8 cellular contexts compared by ENCODE assay signal in genomic region chr5:123511290-123511647, GRCh38. TPM values are rescaled to one million over a fixed set of nuclear protein-coding genes. Genes with fewer than 3 reads are reported as not detected.
DNase-seq lines count a peak whose midpoint lies in the region; ATAC-seq, FAIRE-seq and TF ChIP-seq lines count a peak whose summit lies in the region.

No MANE protein-coding gene starts in this region.

- no peaks in the 10 kb centered on the region for H3K9me3 ChIP-seq in CD8-positive, alpha-beta T cell (ENCODE audit: low read length)
- H3K9me3 ChIP-seq in OCI-LY3 (ENCODE audit: insufficient read depth, low read length) (no peaks in the 10 kb centered on the region), endothelial cell of umbilical vein (replicated peaks; ENCODE audit: control insufficient read depth, insufficient read depth, low read length) (no peaks in the 10 kb centered on the region), osteoblast (ENCODE audit: low read depth, low read length) (no peaks in the 10 kb centered on the region)

- no peak for TF ChIP-seq POLR2A in endothelial cell of umbilical vein (IDR thresholded peaks at IDR 0.05; ENCODE audit: low read depth, low read length)

- H3K9me3 Mint-ChIP-seq in CD8-positive, alpha-beta T cell, result no peaks in the 10 kb centered on the region

- H3K9ac ChIP-seq in OCI-LY3 (ENCODE audit: low read length) (peak overlapping the region; percentile 87), endothelial cell of umbilical vein (replicated peaks; ENCODE audit: extremely low read depth, insufficient read depth, low read length) (peak overlapping the region; percentile 73)

- CTCF ChIA-PET in CD8-positive, alpha-beta T cell (lab: Charles Lee), result interaction anchor here (1.3 kb wide), 1 partner anchor 88 kb away, joined by 7 read pairs; the partner anchor contains the start of gene CEP120
- CTCF ChIA-PET in endothelial cell of umbilical vein (lab: Charles Lee), result interaction anchor here (2.8 kb wide), 1 partner anchor 88 kb away, joined by 23 read pairs; the partner anchor contains the start of gene CEP120

- peak overlapping the region; percentile 89 for H3K4me3 ChIP-seq in CD8-positive, alpha-beta T cell (ENCODE audit: low read depth, low read length)
- H3K4me3 ChIP-seq in OCI-LY3 (ENCODE audit: low read length), result peak overlapping the region; percentile 89
- peak overlapping the region in 2 of 3 experiments; percentile 62 to 69 for H3K4me3 ChIP-seq in endothelial cell of umbilical vein (replicated peaks in 1 of 3; ENCODE audit: insufficient read depth in 1 of 3, low read depth in 1 of 3, low read length in 3 of 3)
- peak overlapping the region; percentile 78 for H3K4me3 ChIP-seq in osteoblast (ENCODE audit: insufficient read depth, low read length)

- H3K27ac Mint-ChIP-seq in CD8-positive, alpha-beta T cell, result peak overlapping the region; percentile 98

- POLR2A ChIA-PET in CD8-positive, alpha-beta T cell (lab: Charles Lee), result interaction anchor here (0.8 to 4.3 kb wide), 3 partner anchors 29 to 88 kb away, joined by 3 to 77 read pairs (median 5); partner anchors contain the start of gene CEP120
- POLR2A ChIA-PET in endothelial cell of umbilical vein (lab: Charles Lee), result interaction anchor here (1.0 to 3.9 kb wide), 3 partner anchors 88 to 226 kb away, joined by 3 to 34 read pairs (median 4); partner anchors contain the start of gene CEP120

- dilution Hi-C loops in endothelial cell of umbilical vein (cut with MboI; ENCODE audit: extremely low pct_ligation_motif_present, low sequenced_read_pairs), result no loop called here

- peak overlapping the region; percentile 77; the same call in 1 of the 2 replicates for H2AFZ ChIP-seq in OCI-LY3 (ENCODE audit: low read depth, low read length)
- H2AFZ ChIP-seq in endothelial cell of umbilical vein (ENCODE audit: low read depth, low read length), result peak overlapping the region; percentile 91
- H2AFZ ChIP-seq in osteoblast (ENCODE audit: low read length), result peak overlapping the region; percentile 93

- no peak for TF ChIP-seq CTCF in CD8-positive, alpha-beta T cell (IDR thresholded peaks at IDR 0.05)
- no peak for TF ChIP-seq CTCF in OCI-LY3 (IDR thresholded peaks at IDR 0.05; ENCODE audit: low read depth, low read length)
- TF ChIP-seq CTCF in endothelial cell of umbilical vein (IDR thresholded peaks at IDR 0.05; ENCODE audit: extremely low read depth in 1 of 2, insufficient read depth in 1 of 2, low read depth in 1 of 2, low read length in 2 of 2), result no peak
- TF ChIP-seq CTCF in osteoblast (IDR thresholded peaks at IDR 0.05; ENCODE audit: extremely low read depth, low read depth, low read length), result no peak

- H3K4me1 ChIP-seq in CD8-positive, alpha-beta T cell (ENCODE audit: insufficient read depth, low read length), result peaks cover 26% of the 10 kb centered on the region
- H3K4me1 ChIP-seq in OCI-LY3 (ENCODE audit: low read length) (peaks cover 15% of the 10 kb centered on the region), endothelial cell of umbilical vein (ENCODE audit: control insufficient read depth, extremely low read depth, insufficient read depth, low read length) (peaks cover 10% of the 10 kb centered on the region), osteoblast (ENCODE audit: insufficient read depth, low read length) (peaks cover 18% of the 10 kb centered on the region)

- intact Hi-C loops in CD8-positive, alpha-beta T cell (cut with DNase I, micrococcal nuclease), result loop anchor here in 1 of 2 experiments (1.0 to 10.0 kb wide), 3 partner anchors 89 to 1546 kb away; partner anchors contain the start of genes SNX2 and SRFBP1
- intact Hi-C loops in endothelial cell of umbilical vein (cut with micrococcal nuclease), result loop anchor here (5.0 to 10.0 kb wide), 2 partner anchors 474 to 666 kb away; partner anchors contain the start of genes PPIC and SNX24

- no peaks in the 10 kb centered on the region for H3K27me3 ChIP-seq in CD8-positive, alpha-beta T cell (ENCODE audit: insufficient read depth, low read length)
- H3K27me3 ChIP-seq in OCI-LY3 (ENCODE audit: low read depth, low read length) (no peaks in the 10 kb centered on the region), endothelial cell of umbilical vein (ENCODE audit: control insufficient read depth in 2 of 2, insufficient read depth in 2 of 2, low read length in 2 of 2) (peaks cover 2 to 9% of the 10 kb centered on the region in 2 experiments), osteoblast (ENCODE audit: insufficient read depth, low read length) (no peaks in the 10 kb centered on the region)

- BruUV-seq in endothelial cell of umbilical vein (replicated peaks; lab: Mats Ljungman, UMichigan), result no TSS peak

- peaks cover 37% of the 10 kb centered on the region for H3K4me1 Mint-ChIP-seq in CD8-positive, alpha-beta T cell (ENCODE audit: low read depth)

- FAIRE-seq in endothelial cell of umbilical vein (lab: Jason Lieb, UNC), result no peak

- peaks cover 37% of the 10 kb centered on the region for H3K79me2 ChIP-seq in OCI-LY3 (ENCODE audit: low read length)
- H3K79me2 ChIP-seq in endothelial cell of umbilical vein (ENCODE audit: control insufficient read depth, insufficient read depth, low read length), result peaks cover 35% of the 10 kb centered on the region
- peaks cover 35% of the 10 kb centered on the region for H3K79me2 ChIP-seq in osteoblast (ENCODE audit: insufficient read depth, low read length)

- no peak for DNase-seq in CD8-positive, alpha-beta T cell
- DNase-seq in endothelial cell of umbilical vein (ENCODE audit: low read depth, low spot score) (no peak), osteoblast (ENCODE audit: insufficient read length, low spot score, missing footprints) (peak; percentile 72), NCI-H510A (lab: John Stamatoyannopoulos, UW) (no peak), foreskin melanocyte (no peak)

- H3K4me3 Mint-ChIP-seq in CD8-positive, alpha-beta T cell, result peak overlapping the region; percentile 99

- no peak for ATAC-seq in CD8-positive, alpha-beta T cell
- ATAC-seq in HG02870 (IDR thresholded peaks at IDR 0.05; ENCODE audit: unreplicated experiment) (no peak), GM21423 (IDR thresholded peaks at IDR 0.05; ENCODE audit: unreplicated experiment) (no peak)

- peaks cover 9% of the 10 kb centered on the region for H3K36me3 Mint-ChIP-seq in CD8-positive, alpha-beta T cell

- H3K36me3 ChIP-seq in CD8-positive, alpha-beta T cell (ENCODE audit: insufficient read depth, low read length), result no peaks in the 10 kb centered on the region
- no peaks in the 10 kb centered on the region for H3K36me3 ChIP-seq in OCI-LY3 (replicated peaks; ENCODE audit: low read depth, low read length)
- no peaks in the 10 kb centered on the region for H3K36me3 ChIP-seq in endothelial cell of umbilical vein (ENCODE audit: control insufficient read depth in 2 of 2, extremely low read depth in 1 of 2, insufficient read depth in 2 of 2, low read length in 2 of 2)
- no peaks in the 10 kb centered on the region for H3K36me3 ChIP-seq in osteoblast (ENCODE audit: insufficient read depth, low read length)

- H3K27me3 Mint-ChIP-seq in CD8-positive, alpha-beta T cell (ENCODE audit: low read depth), result peaks cover 6% of the 10 kb centered on the region

- peak overlapping the region; percentile 77 for H3K27ac ChIP-seq in CD8-positive, alpha-beta T cell (ENCODE audit: low read depth, low read length)
- H3K27ac ChIP-seq in OCI-LY3 (ENCODE audit: low read length) (no peak overlapping the region), endothelial cell of umbilical vein (ENCODE audit: insufficient read depth, low read depth, low read length) (peak overlapping the region; percentile 58), osteoblast (ENCODE audit: low read depth, low read length) (peak overlapping the region; percentile 94)

- no peaks in the 10 kb centered on the region for H3K9me1 ChIP-seq in endothelial cell of umbilical vein (replicated peaks; ENCODE audit: control insufficient read depth, extremely low read depth, insufficient read depth, low read length)

- peaks cover 5% of the 10 kb centered on the region; the same call in 1 of the 2 replicates for H4K20me1 ChIP-seq in OCI-LY3 (ENCODE audit: insufficient read depth, low read length)
- peaks cover 4% of the 10 kb centered on the region for H4K20me1 ChIP-seq in endothelial cell of umbilical vein (replicated peaks; ENCODE audit: control insufficient read depth, extremely low read depth, insufficient read depth, low read length)
- peaks cover 18% of the 10 kb centered on the region for H4K20me1 ChIP-seq in osteoblast (ENCODE audit: insufficient read depth, low read length)

- peak overlapping the region; percentile 98 for H3K4me2 ChIP-seq in OCI-LY3 (ENCODE audit: low read length)
- H3K4me2 ChIP-seq in endothelial cell of umbilical vein (ENCODE audit: insufficient read depth, low read length), result peak overlapping the region; percentile 80
- H3K4me2 ChIP-seq in osteoblast (ENCODE audit: insufficient read depth, low read length), result peak overlapping the region; percentile 80

TF ChIP-seq in endothelial cell of umbilical vein, 7 proteins besides CTCF, POLR2A, EP300 and RAD21:
- TF ChIP-seq FOS (IDR thresholded peaks at IDR 0.05; ENCODE audit: borderline replicate concordance, insufficient read depth, low read length) (no peak), GATA2 (IDR thresholded peaks at IDR 0.05; ENCODE audit: insufficient read depth, insufficient read length, low read depth, low read length) (no peak), MAX (IDR thresholded peaks at IDR 0.05; ENCODE audit: insufficient read depth, insufficient read length) (no peak), JUN (IDR thresholded peaks at IDR 0.05; ENCODE audit: borderline replicate concordance, insufficient read depth, insufficient read length, low read depth) (no peak), MYC (IDR thresholded peaks at IDR 0.05; ENCODE audit: low read depth, low read length) (no peak), POLR2AphosphoS5 (IDR thresholded peaks at IDR 0.05; ENCODE audit: insufficient read depth, low read depth, low read length) (no peak), EZH2 (IDR thresholded peaks at IDR 0.05; ENCODE audit: borderline replicate concordance, low read depth, low read length, severe bottlenecking) (no peak)

RNA-seq across cellular contexts. Expression of gene CSNK1G3, which starts 0.7 kb away (rescaled TPM):
- 10 to 100 TPM; 98.1 to 99.9 TPM for total RNA-seq in CD8-positive, alpha-beta T cell
- 33.0 and 35.9 TPM in 2 replicates for total RNA-seq in endothelial cell of umbilical vein
- 7.4 and 10.4 TPM in 2 replicates for polyA plus RNA-seq in endothelial cell of umbilical vein
- polyA plus RNA-seq in endothelial cell of umbilical vein (2011; cell fraction: cytosol; rRNA removed), result 11.3 and 11.9 TPM in 2 replicates
- 12.1 and 16.5 TPM in 2 replicates for polyA plus RNA-seq in endothelial cell of umbilical vein (2011; cell fraction: nucleus; rRNA removed)
- polyA plus RNA-seq in endothelial cell of umbilical vein (2012), result 19.1 and 25.2 TPM in 2 replicates
- polyA minus RNA-seq in endothelial cell of umbilical vein, result 15.6 and 17.8 TPM in 2 replicates
- polyA minus RNA-seq in endothelial cell of umbilical vein (2011; cell fraction: cytosol; rRNA and poly(A)+ RNA removed), result 31.9 TPM
- 35.0 and 36.1 TPM in 2 replicates for polyA minus RNA-seq in endothelial cell of umbilical vein (2011; cell fraction: nucleus; rRNA and poly(A)+ RNA removed)
- total RNA-seq in osteoblast, result 79.3 and 91.2 TPM in 2 replicates
